Comparison of ENCODE assay signal across 8 cellular contexts in genomic region chr20:34825530-34826362, GRCh38. TPM values are rescaled to one million over a fixed set of nuclear protein-coding genes. Genes with fewer than 3 reads are reported as not detected.
A peak's percentile ranks its signal among the peaks of the same experiment; 100 is the strongest.
DNase-seq lines count a peak whose midpoint lies in the region; ATAC-seq and TF ChIP-seq lines count a peak whose summit lies in the region.

Gene NCOA6, minus strand, starts transcription at chr20:34825651. Its CDS starts 43,296 bp downstream, at chr20:34782355.

- no peak for TF ChIP-seq POLR2A in lower leg skin (IDR thresholded peaks at IDR 0.05)

- POLR2A ChIA-PET in activated CD4-positive, alpha-beta memory T cell treated with anti-CD3 and anti-CD28 coated beads for 36 hours (lab: Charles Lee), result interaction anchor here (0.5 to 1.2 kb wide), 2 partner anchors 48 to 200 kb away, joined by 3 read pairs; no protein-coding TSS in a partner anchor

- H3K9me3 Mint-ChIP-seq in activated CD4-positive, alpha-beta memory T cell treated with anti-CD3 and anti-CD28 coated beads for 36 hours, result no peaks in the 10 kb centered on the region

- 13 to 15% methylated on average over 21 to 29 of the region's 52 CpGs for WGBS in lower leg skin, 2 donors

- H3K4me1 Mint-ChIP-seq in activated CD4-positive, alpha-beta memory T cell treated with anti-CD3 and anti-CD28 coated beads for 36 hours (ENCODE audit: low read depth), result peaks cover 37% of the 10 kb centered on the region

- peak within 1 kb of the TSS; percentile 71 to 98 (median 91) for H3K27ac ChIP-seq in dorsolateral prefrontal cortex

- DNase-seq in AML-193 (lab: John Stamatoyannopoulos, UW) (peak; percentile 32 to 37), GM19240 (ENCODE audit: insufficient read length, low spot score) (peak; percentile 46), NCI-H748 (lab: John Stamatoyannopoulos, UW; ENCODE audit: unreplicated experiment) (peak; percentile 84), dorsolateral prefrontal cortex (peak; percentile 81 to 92 (median 86)), lower leg skin (ENCODE audit: low spot score in 2 of 2) (peak; percentile 82 to 97)
- DNase-seq in activated CD4-positive, alpha-beta memory T cell treated with anti-CD3 and anti-CD28 coated beads for 36 hours, result peak; percentile 91
- peak; percentile 79 to 93 for DNase-seq in stimulated activated CD4-positive, alpha-beta T cell treated with anti-CD3 and anti-CD28 coated beads, Interleukin-4, amount 100 ng/mL, for 4 hours

- H3K27me3 Mint-ChIP-seq in activated CD4-positive, alpha-beta memory T cell treated with anti-CD3 and anti-CD28 coated beads for 36 hours, result no peaks in the 10 kb centered on the region

- H3K4me3 ChIP-seq in dorsolateral prefrontal cortex (peak within 1 kb of the TSS; percentile 65 to 93 (median 83)), lower leg skin (ENCODE audit: low read depth, poor library complexity, severe bottlenecking) (peak within 1 kb of the TSS; percentile 83)

- H3K27me3 ChIP-seq in dorsolateral prefrontal cortex, result no peaks in the 10 kb centered on the region

- H3K4me3 Mint-ChIP-seq in activated CD4-positive, alpha-beta memory T cell treated with anti-CD3 and anti-CD28 coated beads for 36 hours, result peak within 1 kb of the TSS; percentile 99

- peaks cover 9% of the 10 kb centered on the region for H3K36me3 Mint-ChIP-seq in activated CD4-positive, alpha-beta memory T cell treated with anti-CD3 and anti-CD28 coated beads for 36 hours

- intact Hi-C loops in activated CD4-positive, alpha-beta memory T cell treated with anti-CD3 and anti-CD28 coated beads for 36 hours (cut with micrococcal nuclease), result loop anchor here (1.0 to 10.0 kb wide), 4 partner anchors 51 to 267 kb away; partner anchors contain the start of genes ACSS2 and TRPC4AP
- intact Hi-C loops in dorsolateral prefrontal cortex (cut with DNase I) (loop anchor here (5.0 to 10.0 kb wide), 3 partner anchors 47 to 619 kb away; partner anchors contain the start of genes GGT7 (in 2 of the 2) and TP53INP2 (in 2 of the 2)), lower leg skin (cut with DNase I; ENCODE audit: low total_unique reads) (no loop called here)

- CTCF ChIA-PET in activated CD4-positive, alpha-beta memory T cell treated with anti-CD3 and anti-CD28 coated beads for 36 hours (lab: Charles Lee), result interaction anchor here (0.5 to 1.8 kb wide), 5 partner anchors 9 to 287 kb away, joined by 3 to 7 read pairs (median 3); partner anchors contain the start of genes GSS and MYH7B

- peak within 1 kb of the TSS; percentile 94 for H3K27ac Mint-ChIP-seq in activated CD4-positive, alpha-beta memory T cell treated with anti-CD3 and anti-CD28 coated beads for 36 hours

- peak; percentile 28 for ATAC-seq in HG03469 (IDR thresholded peaks at IDR 0.05; ENCODE audit: unreplicated experiment)

- TF ChIP-seq CTCF in dorsolateral prefrontal cortex (IDR thresholded peaks at IDR 0.05 in 54 of 56, conservative IDR thresholded peaks at IDR 0.05 in 2 of 56; ENCODE audit: low read depth in 1 of 56, partially characterized antibody in 56 of 56) (peak in 14 of 56 donors; percentile 11 to 40 (median 18)), lower leg skin (IDR thresholded peaks at IDR 0.05) (no peak)

RNA-seq across cellular contexts. Expression of gene NCOA6, which starts in this region (rescaled TPM):
- total RNA-seq in activated CD4-positive, alpha-beta memory T cell treated with anti-CD3 and anti-CD28 coated beads for 36 hours, result 10 to 100 TPM; 19.6 to 20.7 TPM
- total RNA-seq in dorsolateral prefrontal cortex, result 10 to 100 TPM; 29.3 to 53.5 (median 39.1) TPM
- total RNA-seq in lower leg skin, result 10 to 100 TPM; 20.9 to 37.6 (median 29.9) TPM

Comparison
In these comparisons a context has a peak if more than half of its experiments do, and no peak if none do; other contexts are left out.
1. Peak in every context shown above with its lines: DNase-seq, ATAC-seq, H3K4me3 ChIP-seq and H3K27ac ChIP-seq.
2. DNase-seq: peak in every context shown above with its lines; median percentile 91 in activated CD4-positive, alpha-beta memory T cell treated with anti-CD3 and anti-CD28 coated beads for 36 hours; 90 in lower leg skin; 86 in dorsolateral prefrontal cortex; 86 in stimulated activated CD4-positive, alpha-beta T cell treated with anti-CD3 and anti-CD28 coated beads, Interleukin-4, amount 100 ng/mL, for 4 hours; 84 in NCI-H748; 46 in GM19240; 34 in AML-193.